Comparison of ENCODE assay signal across 1 cellular context in the genomic region with DNA sequence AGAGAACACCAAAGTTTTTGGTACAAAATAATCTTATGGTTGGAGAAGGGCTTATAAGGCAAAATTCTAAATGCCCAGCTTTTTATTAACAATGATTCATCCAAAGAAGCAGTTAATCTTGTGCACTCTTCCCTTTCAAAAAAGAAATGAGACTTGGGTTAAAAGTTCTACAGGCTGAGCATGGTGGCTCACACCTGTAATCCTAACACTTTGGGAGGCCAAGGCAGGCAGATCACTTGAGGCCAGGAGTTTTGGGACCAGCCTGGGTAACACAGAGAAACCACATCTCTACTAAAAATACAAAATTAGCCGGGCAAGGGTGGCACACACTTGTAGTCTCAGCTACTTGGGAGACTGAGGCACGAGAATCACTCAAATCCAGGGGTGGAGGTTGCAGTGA.
TF ChIP-seq lines count a peak whose summit lies in the region.

No MANE protein-coding gene starts in this region.

TF ChIP-seq in H1, 55 proteins besides CTCF, POLR2A, EP300 and RAD21:
- TF ChIP-seq HDAC2 (IDR thresholded peaks at IDR 0.05; ENCODE audit: borderline replicate concordance in 1 of 2, low read depth in 2 of 2, low read length in 2 of 2) (no peak), POLR2AphosphoS5 (IDR thresholded peaks at IDR 0.05; ENCODE audit: low read depth, low read length) (peak; percentile 63; the same call in 1 of the 2 replicates)
TF ChIP-seq in H1: peak in this region for 1.
